Comparison of ENCODE assay signal across 9 cellular contexts in genomic region chr11:63919267-63920125, GRCh38. TPM values are rescaled to one million over a fixed set of nuclear protein-coding genes. Genes with fewer than 3 reads are reported as not detected.
DNase-seq lines count a peak whose midpoint lies in the region; ATAC-seq and TF ChIP-seq lines count a peak whose summit lies in the region.
"Had no signal": no experiment of that assay in that cellular context is flagged by ENCODE, and none has a peak within 500 bp of the region (broad histone marks: within the 10 kb centered on the region; RNA-seq: fewer than 3 reads in every experiment).

No MANE protein-coding gene starts in this region.

- H3K4me3 ChIP-seq in BJ (ENCODE audit: low read depth, low read length) (peak overlapping the region; percentile 3; the same call in 1 of the 2 replicates), esophagus squamous epithelium (peak overlapping the region; percentile 11 to 61 (median 42)), neuron (ENCODE audit: low read length) (peak overlapping the region; percentile 86)
- H3K4me3 ChIP-seq: SK-N-MC had no signal

- intact Hi-C loops in esophagus squamous epithelium (cut with DNase I), result no loop called here

- CTCF ChIA-PET in BJ (lab: Yijun Ruan, JAX), result interaction anchor here (1.2 to 2.2 kb wide), 4 partner anchors 13 to 83 kb away, joined by 3 to 9 read pairs (median 6); partner anchors contain the start of gene MARK2

- DNase-seq in BJ (ENCODE audit: low read depth), result no peak
- peak; percentile 92 for DNase-seq in NCI-H2171 treated with DMSO at 0.1 percent for 48 hours (lab: John Stamatoyannopoulos, UW)
- DNase-seq in esophagus squamous epithelium (lab: John Stamatoyannopoulos, UW), result no peak
- DNase-seq in HK-2 (ENCODE audit: unreplicated experiment), result no peak

- peaks cover 2% of the 10 kb centered on the region; the same call in 1 of the 2 replicates for H3K27me3 ChIP-seq in BJ (ENCODE audit: control insufficient read depth, insufficient read depth, low read length)
- peaks cover 0 to 17% (median 0%) of the 10 kb centered on the region in 4 donors for H3K27me3 ChIP-seq in esophagus squamous epithelium
- no peaks in the 10 kb centered on the region for H3K27me3 ChIP-seq in neuron (ENCODE audit: insufficient read depth, low read length)

- 21 to 82% methylated on average over 2 to 26 of the region's 41 CpGs for WGBS in esophagus squamous epithelium, 2 donors

- peak overlapping the region; percentile 6 for H2AFZ ChIP-seq in neuron (ENCODE audit: low read depth, low read length)

- no peak for TF ChIP-seq POLR2A in esophagus squamous epithelium (IDR thresholded peaks at IDR 0.05)

- no peaks in the 10 kb centered on the region for H3K9me3 ChIP-seq in esophagus squamous epithelium
- peaks cover 1% of the 10 kb centered on the region for H3K9me3 ChIP-seq in neuron (ENCODE audit: low read length)

- POLR2A ChIA-PET in BJ (lab: Charles Lee), result interaction anchor here (0.6 kb wide), 1 partner anchor 81 kb away, joined by 3 read pairs; no protein-coding TSS in a partner anchor

- H3K36me3 ChIP-seq in BJ (ENCODE audit: control insufficient read depth, insufficient read depth, low read length) (no peaks in the 10 kb centered on the region), esophagus squamous epithelium (no peaks in the 10 kb centered on the region), neuron (ENCODE audit: insufficient read depth, low read length) (peaks cover 7% of the 10 kb centered on the region)

- ATAC-seq in GM19035 (IDR thresholded peaks at IDR 0.05; ENCODE audit: unreplicated experiment) (no peak), HG02642 (IDR thresholded peaks at IDR 0.05; ENCODE audit: poor library complexity, unreplicated experiment) (no peak), HG02970 (IDR thresholded peaks at IDR 0.05; ENCODE audit: low FRiP score, unreplicated experiment) (no peak)

- peak overlapping the region; percentile 28 to 88 (median 80) for H3K27ac ChIP-seq in esophagus squamous epithelium

- peaks cover 44 to 68% (median 51%) of the 10 kb centered on the region in 3 donors for H3K4me1 ChIP-seq in esophagus squamous epithelium
- peaks cover 42% of the 10 kb centered on the region for H3K4me1 ChIP-seq in neuron (ENCODE audit: insufficient read depth, low read length)

- no peak for TF ChIP-seq CTCF in BJ (IDR thresholded peaks at IDR 0.05; ENCODE audit: insufficient read depth, low read depth, low read length)
- no peak for TF ChIP-seq CTCF in esophagus squamous epithelium (IDR thresholded peaks at IDR 0.05)

RNA-seq across cellular contexts. Expression of gene RCOR2, which starts 2.5 kb away (rescaled TPM):
- 1.6 and 2.5 TPM in 2 replicates for polyA plus RNA-seq in BJ (2011; rRNA removed)
- 1.9 and 2.1 TPM in 2 replicates for polyA minus RNA-seq in BJ (2011; rRNA and poly(A)+ RNA removed)
- total RNA-seq in esophagus squamous epithelium, result under 1 TPM in 3 of 4 donors, not detected in 1; 0.19 to 0.49 (median 0.22) TPM

RNA-seq across cellular contexts. Expression of gene NAA40, which starts 19.3 kb away (rescaled TPM):
- polyA plus RNA-seq in BJ (2011; rRNA removed), result 10.8 and 16.1 TPM in 2 replicates
- polyA minus RNA-seq in BJ (2011; rRNA and poly(A)+ RNA removed), result 4.9 and 6.5 TPM in 2 replicates
- 10 to 100 TPM in 3 of 4 donors, 1 to 10 TPM in 1; 9.8 to 13.2 (median 11.2) TPM for total RNA-seq in esophagus squamous epithelium

RNA-seq across cellular contexts. Expression of gene COX8A, which starts 54.9 kb away (rescaled TPM):
- 359 and 527 TPM in 2 replicates for polyA plus RNA-seq in BJ (2011; rRNA removed)
- 202 and 270 TPM in 2 replicates for polyA minus RNA-seq in BJ (2011; rRNA and poly(A)+ RNA removed)
- total RNA-seq in esophagus squamous epithelium, result 100 to 1,000 TPM; 417 to 745 (median 637) TPM

Comparison
In these comparisons a context has a peak if more than half of its experiments do, and no peak if none do; other contexts are left out.
1. H3K4me3 ChIP-seq: peak in every context shown above with its lines; median percentile 86 in neuron; 42 in esophagus squamous epithelium; 3 in BJ.